10 cellular contexts compared by ENCODE assay signal in genomic region chr1:16143566-16144324, GRCh38. TPM values are rescaled to one million over a fixed set of nuclear protein-coding genes. Genes with fewer than 3 reads are reported as not detected.
DNase-seq lines count a peak whose midpoint lies in the region; ATAC-seq lines count a peak whose summit lies in the region.
"Had no signal": no experiment of that assay in that cellular context is flagged by ENCODE, and none has a peak within 500 bp of the region (broad histone marks: within the 10 kb centered on the region; RNA-seq: fewer than 3 reads in every experiment).

No MANE protein-coding gene starts in this region.

- H2BK5ac ChIP-seq in neuronal stem cell (ENCODE audit: low read length), result peak overlapping the region; percentile 69

- no peak overlapping the region for H3K4me3 Mint-ChIP-seq in stimulated activated naive CD8-positive, alpha-beta T cell treated with anti-CD3 and anti-CD28 coated beads, Interleukin-15, amount 100 ng/mL, for 72 hours

- H3K9ac ChIP-seq in neuronal stem cell (ENCODE audit: low read depth, low read length, poor library complexity), result no peak overlapping the region

- no peak overlapping the region for H2BK12ac ChIP-seq in neuronal stem cell (ENCODE audit: low read length)

- no CpG with 5 or more reads among the region's 18 CpGs for WGBS in neuronal stem cell (ENCODE audit: extremely low coverage in 2 of 2, insufficient read length in 2 of 2, insufficient replicate concordance in 1 of 2), 2 donors

- H3K27me3 Mint-ChIP-seq in stimulated activated naive CD8-positive, alpha-beta T cell treated with anti-CD3 and anti-CD28 coated beads, Interleukin-15, amount 100 ng/mL, for 72 hours, result peaks cover 23% of the 10 kb centered on the region

- H3K4me2 ChIP-seq in neuronal stem cell (ENCODE audit: insufficient read depth, low read length, poor library complexity, severe bottlenecking), result no peak overlapping the region

- no peak overlapping the region for H3K4ac ChIP-seq in neuronal stem cell (ENCODE audit: low read length)

- H3K9me3 ChIP-seq in neuronal stem cell (replicated peaks in 1 of 2; ENCODE audit: control insufficient read depth in 2 of 2, insufficient read depth in 1 of 2, low read depth in 1 of 2, low read length in 2 of 2), result no peaks in the 10 kb centered on the region

- no peak overlapping the region for H3K27ac Mint-ChIP-seq in stimulated activated naive CD8-positive, alpha-beta T cell treated with anti-CD3 and anti-CD28 coated beads, Interleukin-15, amount 100 ng/mL, for 72 hours

- H2BK15ac ChIP-seq in neuronal stem cell (ENCODE audit: low read length), result no peak overlapping the region

- H4K91ac ChIP-seq in neuronal stem cell (ENCODE audit: low read depth, low read length, poor library complexity), result no peak overlapping the region

- no peak overlapping the region for H4K8ac ChIP-seq in neuronal stem cell (ENCODE audit: low read depth, low read length)

- no peak for ATAC-seq in stimulated activated naive CD8-positive, alpha-beta T cell treated with anti-CD3 and anti-CD28 coated beads, Interleukin-15, amount 100 ng/mL, for 72 hours
- no peak for ATAC-seq in GM21360 (IDR thresholded peaks at IDR 0.05; ENCODE audit: unreplicated experiment)

- H3K27ac ChIP-seq in epithelial cell of prostate, result peak overlapping the region; percentile 99
- H3K27ac ChIP-seq in neuronal stem cell (replicated peaks; ENCODE audit: low read length), result no peak overlapping the region

- H3K79me1 ChIP-seq in neuronal stem cell (ENCODE audit: low read depth, low read length), result peaks cover 40% of the 10 kb centered on the region

- peak overlapping the region; percentile 23 for H2AK5ac ChIP-seq in neuronal stem cell (ENCODE audit: low read depth, low read length)

- peak; percentile 19 for DNase-seq in COR-L47 (lab: John Stamatoyannopoulos, UW)
- peak; percentile 48 for DNase-seq in NCI-H510A (lab: John Stamatoyannopoulos, UW)
- peak; percentile 50 for DNase-seq in epithelial cell of prostate (ENCODE audit: low read depth, low spot score)
- DNase-seq in neuronal stem cell (ENCODE audit: low spot score), result no peak
- no peak for DNase-seq in stimulated activated naive CD8-positive, alpha-beta T cell treated with anti-CD3 and anti-CD28 coated beads, Interleukin-15, amount 100 ng/mL, for 72 hours
- DNase-seq in NCI-H82 (lab: John Stamatoyannopoulos, UW), result no peak
- DNase-seq in superior temporal gyrus (ENCODE audit: extremely low spot score), result no peak
- DNase-seq: amygdala, NCI-H2171 had no signal

- H2BK120ac ChIP-seq in neuronal stem cell (ENCODE audit: low read depth, low read length), result peak overlapping the region; percentile 73

- H3K4me3 ChIP-seq in neuronal stem cell (ENCODE audit: low read length in 2 of 2), result no peak overlapping the region

- peaks cover 31 to 61% of the 10 kb centered on the region in 2 donors for H3K4me1 ChIP-seq in neuronal stem cell (ENCODE audit: control insufficient read depth in 2 of 2, insufficient read depth in 1 of 2, low read depth in 1 of 2, low read length in 2 of 2)

- H3K27me3 ChIP-seq in neuronal stem cell (ENCODE audit: control insufficient read depth in 3 of 3, insufficient read depth in 3 of 3, low read depth in 1 of 3, low read length in 3 of 3), result no peaks in the 10 kb centered on the region

- H3K4me1 Mint-ChIP-seq in stimulated activated naive CD8-positive, alpha-beta T cell treated with anti-CD3 and anti-CD28 coated beads, Interleukin-15, amount 100 ng/mL, for 72 hours, result peaks cover 49% of the 10 kb centered on the region

- peak overlapping the region; percentile 51 for H3K18ac ChIP-seq in neuronal stem cell (ENCODE audit: low read length)

- no peaks in the 10 kb centered on the region for H3K9me3 Mint-ChIP-seq in stimulated activated naive CD8-positive, alpha-beta T cell treated with anti-CD3 and anti-CD28 coated beads, Interleukin-15, amount 100 ng/mL, for 72 hours

- no peak overlapping the region for H3K14ac ChIP-seq in neuronal stem cell (ENCODE audit: low read length)

- no peak overlapping the region for H2AFZ ChIP-seq in neuronal stem cell (ENCODE audit: low read length)

- H3K23ac ChIP-seq in neuronal stem cell (ENCODE audit: low read depth, low read length, poor library complexity), result peak overlapping the region; percentile 67

- peaks cover 62 to 81% of the 10 kb centered on the region in 2 donors for H3K36me3 ChIP-seq in neuronal stem cell (replicated peaks in 1 of 2; ENCODE audit: control insufficient read depth in 2 of 2, insufficient read depth in 2 of 2, low read length in 2 of 2)

RNA-seq across cellular contexts. Expression of gene EPHA2, which starts 12.1 kb away (rescaled TPM):
- 74.6 TPM for polyA plus RNA-seq in neuronal stem cell (2013, experiment 1 of 2)
- polyA plus RNA-seq in neuronal stem cell (2013, experiment 2 of 2), result 73.7 TPM

Comparison
In these comparisons a context has a peak if more than half of its experiments do, and no peak if none do; other contexts are left out.
1. DNase-seq: peak in COR-L47 (single experiment), NCI-H510A (single experiment) and epithelial cell of prostate (single experiment); none in neuronal stem cell (single experiment), stimulated activated naive CD8-positive, alpha-beta T cell treated with anti-CD3 and anti-CD28 coated beads, Interleukin-15, amount 100 ng/mL, for 72 hours (0 of 2), NCI-H82 (single experiment) and superior temporal gyrus (single experiment).